Comparison of ENCODE assay signal across 1 cellular context in genomic region chr3:128439226-128439625, GRCh38.
TF ChIP-seq lines count a peak whose summit lies in the region.

No MANE protein-coding gene starts in this region.

TF ChIP-seq in WTC11, 78 proteins besides CTCF, POLR2A, EP300 and RAD21 (continued from another document):
- TF ChIP-seq ZNF425 (CRISPR knock-in tag; conservative IDR thresholded peaks at IDR 0.05) (no peak), NR1H2 (CRISPR knock-in tag; IDR thresholded peaks at IDR 0.05) (no peak), ZMAT4 (CRISPR knock-in tag; IDR thresholded peaks at IDR 0.05) (no peak), STAT6 (CRISPR knock-in tag; conservative IDR thresholded peaks at IDR 0.05; ENCODE audit: low read depth) (no peak), ZNF671 (CRISPR knock-in tag; IDR thresholded peaks at IDR 0.05) (no peak), ZNF416 (CRISPR knock-in tag; IDR thresholded peaks at IDR 0.05) (no peak), ZNF138 (CRISPR knock-in tag; conservative IDR thresholded peaks at IDR 0.05) (no peak), MXD4 (CRISPR knock-in tag; IDR thresholded peaks at IDR 0.05; ENCODE audit: borderline replicate concordance) (no peak), NFYB (CRISPR knock-in tag; conservative IDR thresholded peaks at IDR 0.05; ENCODE audit: low read depth) (no peak), ZSCAN18 (CRISPR knock-in tag; IDR thresholded peaks at IDR 0.05) (no peak), SMAD4 (CRISPR knock-in tag; IDR thresholded peaks at IDR 0.05) (no peak), TP53 (CRISPR knock-in tag; IDR thresholded peaks at IDR 0.05) (no peak), TEAD1 (CRISPR knock-in tag; IDR thresholded peaks at IDR 0.05) (no peak), CDX4 (CRISPR knock-in tag; IDR thresholded peaks at IDR 0.05; ENCODE audit: borderline replicate concordance) (no peak)
